In the genomic region with DNA sequence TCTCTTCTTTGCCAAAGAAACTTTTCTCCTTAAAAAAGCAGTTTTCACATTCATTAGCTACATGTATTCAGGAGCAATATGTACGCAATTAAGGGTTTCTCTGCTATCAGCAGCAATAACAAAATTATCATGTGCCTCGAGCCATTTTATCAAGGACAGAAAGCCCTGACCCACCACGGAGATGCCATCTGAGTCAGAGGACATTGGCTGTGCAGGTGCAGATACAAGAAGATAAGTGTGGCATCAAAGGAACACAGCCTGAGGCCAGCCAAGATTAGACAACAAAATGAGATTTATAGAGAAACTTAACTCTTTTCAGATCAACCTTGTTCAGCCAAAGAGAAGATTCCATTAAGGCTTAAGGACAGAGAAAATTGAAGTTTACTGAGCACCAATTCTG, we compare ENCODE assay signal across 32 cellular contexts.
"Had no signal": no experiment of that assay in that cellular context is flagged by ENCODE, and none has a peak within 500 bp of the region (broad histone marks: within the 10 kb centered on the region; RNA-seq: fewer than 3 reads in every experiment).

No MANE protein-coding gene starts in this region.

- H3K27ac ChIP-seq: ascending aorta, breast epithelium, cardiac muscle cell, coronary artery, dorsolateral prefrontal cortex had no signal

- H3K4me1 ChIP-seq: ascending aorta, breast epithelium had no signal

- H3K4me1 Mint-ChIP-seq: activated CD4-positive, alpha-beta T cell treated with anti-CD3 and anti-CD28 coated beads for 36 hours; activated CD4-positive, alpha-beta T cell treated with anti-CD3 and anti-CD28 coated beads, Interleukin-2, amount 10 ng/mL, durations not matched to agents 24 days and 14 days; activated CD8-positive, alpha-beta memory T cell treated with anti-CD3 and anti-CD28 coated beads, Interleukin-2, amount 10 ng/mL, durations not matched to agents 7 days and 5 days; activated naive CD4-positive, alpha-beta T cell treated with anti-CD3 and anti-CD28 coated beads, Interleukin-2, amount 50 U/mL, for 24 hours; activated naive CD8-positive, alpha-beta T cell treated with anti-CD3 and anti-CD28 coated beads for 36 hours; activated naive CD8-positive, alpha-beta T cell treated with anti-CD3 and anti-CD28 coated beads, Interleukin-2, amount 50 U/mL, for 24 hours; brain; central memory CD8-positive, alpha-beta T cell; endodermal cell had no signal

- ATAC-seq: activated CD4-positive, alpha-beta T cell treated with anti-CD3 and anti-CD28 coated beads for 36 hours; activated CD8-positive, alpha-beta memory T cell treated with anti-CD3 and anti-CD28 coated beads, Interleukin-2, amount 10 ng/mL, durations not matched to agents 7 days and 5 days; activated CD8-positive, alpha-beta T cell treated with anti-CD3 and anti-CD28 coated beads, Interleukin-2, amount 10 ng/mL, durations not matched to agents 7 days and 5 days; activated naive CD8-positive, alpha-beta T cell treated with anti-CD3 and anti-CD28 coated beads, Interleukin-2, amount 50 U/mL, for 24 hours; esophagus mucosa had no signal

- H3K4me3 Mint-ChIP-seq: activated CD4-positive, alpha-beta memory T cell treated with anti-CD3 and anti-CD28 coated beads for 36 hours; activated CD4-positive, alpha-beta T cell treated with anti-CD3 and anti-CD28 coated beads for 36 hours; activated CD4-positive, alpha-beta T cell treated with anti-CD3 and anti-CD28 coated beads, Interleukin-2, amount 10 ng/mL, durations not matched to agents 24 days and 14 days; activated CD8-positive, alpha-beta memory T cell treated with anti-CD3 and anti-CD28 coated beads, Interleukin-2, amount 10 ng/mL, durations not matched to agents 7 days and 5 days; activated CD8-positive, alpha-beta T cell treated with anti-CD3 and anti-CD28 coated beads, Interleukin-2, amount 10 ng/mL, durations not matched to agents 7 days and 5 days; activated naive CD4-positive, alpha-beta T cell treated with anti-CD3 and anti-CD28 coated beads for 36 hours; activated naive CD4-positive, alpha-beta T cell treated with anti-CD3 and anti-CD28 coated beads, Interleukin-2, amount 50 U/mL, for 24 hours; activated naive CD8-positive, alpha-beta T cell treated with anti-CD3 and anti-CD28 coated beads for 36 hours; activated naive CD8-positive, alpha-beta T cell treated with anti-CD3 and anti-CD28 coated beads, Interleukin-2, amount 50 U/mL, for 24 hours; activated T-helper 1 cell treated with anti-CD3 and anti-CD28 coated beads, Interleukin-12 subunit alpha, Interleukin-12 subunit beta, Interleukin-2, Interleukin-4 antibody, amounts not matched to agents 30 ng/mL and 10 ng/mL and 1 ng/mL, durations not matched to agents 14 hours and 24 hours and 36 hours; brain; central memory CD8-positive, alpha-beta T cell; dendritic cell treated with granulocyte-macrophage colony-stimulating factor and Interleukin-4, amounts not matched to agents 40 ng/mL and 50 ng/mL, for 4 days; endodermal cell had no signal

- H3K27ac Mint-ChIP-seq: activated CD4-positive, alpha-beta memory T cell treated with anti-CD3 and anti-CD28 coated beads for 36 hours; activated CD4-positive, alpha-beta T cell treated with anti-CD3 and anti-CD28 coated beads for 36 hours; activated CD4-positive, alpha-beta T cell treated with anti-CD3 and anti-CD28 coated beads, Interleukin-2, amount 10 ng/mL, durations not matched to agents 24 days and 14 days; activated CD8-positive, alpha-beta memory T cell treated with anti-CD3 and anti-CD28 coated beads, Interleukin-2, amount 10 ng/mL, durations not matched to agents 7 days and 5 days; activated CD8-positive, alpha-beta T cell treated with anti-CD3 and anti-CD28 coated beads, Interleukin-2, amount 10 ng/mL, durations not matched to agents 7 days and 5 days; activated naive CD4-positive, alpha-beta T cell treated with anti-CD3 and anti-CD28 coated beads for 36 hours; activated naive CD4-positive, alpha-beta T cell treated with anti-CD3 and anti-CD28 coated beads, Interleukin-2, amount 50 U/mL, for 24 hours; activated naive CD8-positive, alpha-beta T cell treated with anti-CD3 and anti-CD28 coated beads for 36 hours; activated naive CD8-positive, alpha-beta T cell treated with anti-CD3 and anti-CD28 coated beads, Interleukin-2, amount 50 U/mL, for 24 hours; activated T-helper 1 cell treated with anti-CD3 and anti-CD28 coated beads, Interleukin-12 subunit alpha, Interleukin-12 subunit beta, Interleukin-2, Interleukin-4 antibody, amounts not matched to agents 30 ng/mL and 10 ng/mL and 1 ng/mL, durations not matched to agents 14 hours and 24 hours and 36 hours; activated T-helper 2 cell treated with anti-CD3 and anti-CD28 coated beads, Interferon-gamma antibody, Interleukin-2, Interleukin-4, amounts not matched to agents 10 μg/mL and 5 μg/mL and 100 μg/mL, durations not matched to agents 14 hours and 24 hours and 36 hours; brain; dendritic cell treated with granulocyte-macrophage colony-stimulating factor and Interleukin-4, amounts not matched to agents 40 ng/mL and 50 ng/mL, for 4 days; endodermal cell had no signal

- H3K36me3 ChIP-seq: ascending aorta, breast epithelium, cardiac muscle cell had no signal

- H3K9me3 Mint-ChIP-seq: activated CD4-positive, alpha-beta memory T cell treated with anti-CD3 and anti-CD28 coated beads for 36 hours; activated naive CD4-positive, alpha-beta T cell treated with anti-CD3 and anti-CD28 coated beads for 36 hours; activated naive CD8-positive, alpha-beta T cell treated with anti-CD3 and anti-CD28 coated beads for 36 hours; dendritic cell treated with granulocyte-macrophage colony-stimulating factor and Interleukin-4, amounts not matched to agents 40 ng/mL and 50 ng/mL, for 4 days; endodermal cell had no signal

- H3K27me3 ChIP-seq: ascending aorta, breast epithelium, cardiac muscle cell, dorsolateral prefrontal cortex had no signal

- H3K27me3 Mint-ChIP-seq: activated CD4-positive, alpha-beta memory T cell treated with anti-CD3 and anti-CD28 coated beads for 36 hours; central memory CD8-positive, alpha-beta T cell had no signal

- H3K4me3 ChIP-seq: ascending aorta, breast epithelium, cardiac muscle cell, coronary artery, dorsolateral prefrontal cortex had no signal

- H3K36me3 Mint-ChIP-seq: activated CD4-positive, alpha-beta memory T cell treated with anti-CD3 and anti-CD28 coated beads for 36 hours; activated CD8-positive, alpha-beta memory T cell treated with anti-CD3 and anti-CD28 coated beads, Interleukin-2, amount 10 ng/mL, durations not matched to agents 7 days and 5 days; activated naive CD4-positive, alpha-beta T cell treated with anti-CD3 and anti-CD28 coated beads, Interleukin-2, amount 50 U/mL, for 24 hours; activated naive CD8-positive, alpha-beta T cell treated with anti-CD3 and anti-CD28 coated beads for 36 hours; brain had no signal

- H3K9me3 ChIP-seq: ascending aorta, breast epithelium had no signal

- DNase-seq: activated CD4-positive, alpha-beta memory T cell treated with anti-CD3 and anti-CD28 coated beads for 36 hours; activated CD4-positive, alpha-beta T cell treated with anti-CD3 and anti-CD28 coated beads for 36 hours; activated CD4-positive, alpha-beta T cell treated with anti-CD3 and anti-CD28 coated beads, Interleukin-2, amount 10 ng/mL, durations not matched to agents 24 days and 14 days; activated CD4-positive, CD25-positive, alpha-beta regulatory T cell; activated CD4-positive, CD25-positive, alpha-beta regulatory T cell treated with anti-CD3 and anti-CD28 coated beads, Interleukin-2, amount 50 U/mL, for 72 hours; activated CD8-positive, alpha-beta memory T cell treated with anti-CD3 and anti-CD28 coated beads, Interleukin-2, amount 10 ng/mL, durations not matched to agents 7 days and 5 days; activated CD8-positive, alpha-beta memory T cell treated with anti-CD3 and anti-CD28 coated beads, Interleukin-2, amount 50 U/mL, for 4 hours; activated CD8-positive, alpha-beta T cell treated with anti-CD3 and anti-CD28 coated beads, Interleukin-2, amount 10 ng/mL, durations not matched to agents 7 days and 5 days; activated effector memory CD4-positive, alpha-beta T cell treated with anti-CD3 and anti-CD28 coated beads, Interleukin-2, amount 50 U/mL, for 16 hours; activated naive CD4-positive, alpha-beta T cell treated with anti-CD3 and anti-CD28 coated beads for 36 hours; activated naive CD8-positive, alpha-beta T cell treated with anti-CD3 and anti-CD28 coated beads for 36 hours; activated naive CD8-positive, alpha-beta T cell treated with anti-CD3 and anti-CD28 coated beads, Interleukin-2, amount 50 U/mL, for 24 hours; activated T-cell treated with anti-CD3 and anti-CD28 coated beads, Interleukin-2, amount 50 U/mL, for 1 hour; activated T-cell treated with anti-CD3 and anti-CD28 coated beads, Interleukin-2, amount 50 U/mL, for 48 hours; dorsolateral prefrontal cortex; effector memory CD4-positive, alpha-beta T cell; endodermal cell; foreskin fibroblast; head of caudate nucleus; hypothalamus; T1000 had no signal
